In the genomic region with DNA sequence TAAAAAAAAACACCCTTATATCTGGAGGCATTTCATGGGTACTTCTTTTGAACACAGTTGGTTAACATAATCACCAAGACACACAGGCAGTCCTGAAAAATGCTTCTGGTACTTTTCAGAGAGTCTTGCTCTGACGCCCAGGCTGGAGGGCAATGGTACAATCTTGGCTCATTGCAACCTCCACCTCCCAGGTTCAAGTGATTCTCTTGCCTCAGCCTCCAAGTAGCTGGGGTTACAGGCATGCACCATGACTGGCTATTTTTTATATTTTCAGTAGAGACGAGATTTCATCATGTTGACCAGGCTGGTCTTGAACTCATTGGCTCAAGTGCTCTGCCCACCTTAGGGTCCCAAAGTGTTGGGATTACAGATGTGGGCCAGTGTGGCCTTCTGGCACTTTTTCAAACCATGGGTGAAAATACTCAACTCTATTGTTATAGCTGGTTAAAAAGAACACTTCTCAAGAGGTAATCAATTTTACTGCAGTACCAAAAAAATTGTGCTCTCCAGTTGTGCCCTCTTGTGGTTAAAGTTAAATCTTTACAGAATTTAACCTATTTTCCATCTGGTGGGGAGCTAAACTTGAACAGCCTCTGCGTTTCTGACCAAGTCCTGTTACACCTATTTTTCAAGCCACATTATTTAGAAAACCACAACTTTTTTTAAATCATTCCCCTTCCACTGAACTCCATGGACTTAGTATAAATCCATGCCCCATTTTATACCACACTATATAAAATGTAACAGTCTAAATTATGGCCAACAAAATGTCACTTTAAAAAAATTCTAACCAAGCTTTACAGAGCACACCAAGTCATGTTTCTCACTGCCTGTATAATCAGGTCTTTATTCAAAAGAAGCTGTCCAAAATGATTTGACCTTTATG, we compare ENCODE assay signal across 8 cellular contexts. TPM values are rescaled to one million over a fixed set of nuclear protein-coding genes. Genes with fewer than 3 reads are reported as not detected.
A peak's percentile ranks its signal among the peaks of the same experiment; 100 is the strongest.
DNase-seq lines count a peak whose midpoint lies in the region.

No MANE protein-coding gene starts in this region.

- peaks cover 21% of the 10 kb centered on the region for H3K79me2 ChIP-seq in mesendoderm (ENCODE audit: control insufficient read depth, insufficient read depth, low read length)

- H3K9ac ChIP-seq in mesendoderm (ENCODE audit: low read length), result no peak overlapping the region

- peaks cover 10% of the 10 kb centered on the region for H3K36me3 ChIP-seq in mesendoderm (ENCODE audit: control insufficient read depth, insufficient read depth, low read length)

- peaks cover 3% of the 10 kb centered on the region for H3K79me1 ChIP-seq in mesendoderm (ENCODE audit: low read length)

- no CpG with 5 or more reads among the region's 3 CpGs for WGBS in mesendoderm (ENCODE audit: extremely low coverage, insufficient coverage, low lambda C conversion rate)

- H3K4me2 ChIP-seq in mesendoderm (ENCODE audit: low read length), result no peak overlapping the region

- peak; percentile 58 for DNase-seq in NCI-H82 (lab: John Stamatoyannopoulos, UW)
- no peak for DNase-seq in NCI-H82 treated with DMSO at 0.1 percent for 48 hours (lab: John Stamatoyannopoulos, UW; ENCODE audit: unreplicated experiment)
- DNase-seq in NCI-H1105 (lab: John Stamatoyannopoulos, UW), result peak; percentile 38
- peak; percentile 48 for DNase-seq in astrocyte of the hippocampus (ENCODE audit: low read depth, low spot score)
- DNase-seq in mesendoderm, result peak; percentile 44
- no peak for DNase-seq in NCI-H510A (lab: John Stamatoyannopoulos, UW)
- DNase-seq in stimulated activated CD4-positive, alpha-beta T cell treated with anti-CD3 and anti-CD28 coated beads, Interleukin-4, amount 100 ng/mL, for 4 hours, result no peak
- no peak for DNase-seq in ureter (ENCODE audit: low spot score)

- no peak overlapping the region for H3K56ac ChIP-seq in mesendoderm (ENCODE audit: low read length)

- H3K27ac ChIP-seq in mesendoderm (ENCODE audit: low read depth, low read length), result no peak overlapping the region

- no peaks in the 10 kb centered on the region for H3K4me1 ChIP-seq in mesendoderm (ENCODE audit: control insufficient read depth, low read depth, low read length)

- H2AK5ac ChIP-seq in mesendoderm (ENCODE audit: low read length), result no peak overlapping the region

- H3K27me3 ChIP-seq in mesendoderm (ENCODE audit: insufficient read depth, low read length, poor library complexity), result no peaks in the 10 kb centered on the region

- H4K5ac ChIP-seq in mesendoderm (ENCODE audit: low read length), result no peak overlapping the region

- no peak overlapping the region for H2BK15ac ChIP-seq in mesendoderm (replicated peaks; ENCODE audit: low read depth)

- no peak overlapping the region for H3K18ac ChIP-seq in mesendoderm (ENCODE audit: low read length)

- no peak overlapping the region for H2BK120ac ChIP-seq in mesendoderm (ENCODE audit: low read depth, low read length)

- H3K4ac ChIP-seq in mesendoderm (ENCODE audit: low read depth, low read length), result no peak overlapping the region

- no peak overlapping the region for H3K23ac ChIP-seq in mesendoderm (ENCODE audit: low read length)

- H4K8ac ChIP-seq in mesendoderm (ENCODE audit: low read depth, low read length), result no peak overlapping the region

- H2BK5ac ChIP-seq in mesendoderm (ENCODE audit: low read length), result no peak overlapping the region

- no peak overlapping the region for H3K4me3 ChIP-seq in mesendoderm (ENCODE audit: low read length)

RNA-seq across cellular contexts. Expression of gene SNAPC5, which starts 1.2 kb away (rescaled TPM):
- polyA plus RNA-seq in mesendoderm (2013, experiment 1 of 2), result 13.6 TPM
- 13.7 TPM for polyA plus RNA-seq in mesendoderm (2013, experiment 2 of 2)
- 29.2 TPM for total RNA-seq in ureter

RNA-seq across cellular contexts. Expression of gene RPL4, which starts 5.9 kb away (rescaled TPM):
- polyA plus RNA-seq in mesendoderm (2013, experiment 1 of 2), result 3,121 TPM
- polyA plus RNA-seq in mesendoderm (2013, experiment 2 of 2), result 3,136 TPM
- total RNA-seq in ureter, result 2,079 TPM

RNA-seq across cellular contexts. Expression of gene ZWILCH, which starts 6.4 kb away (rescaled TPM):
- 38.0 TPM for polyA plus RNA-seq in mesendoderm (2013, experiment 1 of 2)
- 38.4 TPM for polyA plus RNA-seq in mesendoderm (2013, experiment 2 of 2)
- total RNA-seq in ureter, result 9.0 TPM

Comparison
In these comparisons a context has a peak if more than half of its experiments do, and no peak if none do; other contexts are left out.
1. DNase-seq: peak in NCI-H82 (single experiment), NCI-H1105 (single experiment), astrocyte of the hippocampus (single experiment) and mesendoderm (single experiment); none in NCI-H82 treated with DMSO at 0.1 percent for 48 hours (single experiment), NCI-H510A (single experiment), stimulated activated CD4-positive, alpha-beta T cell treated with anti-CD3 and anti-CD28 coated beads, Interleukin-4, amount 100 ng/mL, for 4 hours (0 of 2) and ureter (single experiment).